In the genomic region with DNA sequence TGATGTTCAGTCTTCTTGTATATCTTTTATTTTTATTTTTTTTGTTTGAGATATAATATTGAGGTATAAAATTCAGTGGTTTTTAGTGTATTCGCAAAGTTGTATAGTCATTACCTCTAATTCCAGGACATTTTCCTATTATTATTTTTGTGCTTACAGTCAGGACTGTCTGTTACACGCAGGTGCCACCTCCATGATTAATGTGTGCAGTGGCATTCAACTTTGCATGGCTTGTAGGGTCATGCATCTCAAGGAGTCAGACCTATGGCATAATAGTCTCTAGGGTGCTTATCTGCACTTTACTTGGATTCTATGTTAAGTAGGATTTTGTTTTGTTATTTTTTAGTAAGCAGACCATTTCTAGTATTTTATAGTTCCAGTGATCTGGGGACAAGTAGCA, we compare ENCODE assay signal across 8 cellular contexts. TPM values are rescaled to one million over a fixed set of nuclear protein-coding genes. Genes with fewer than 3 reads are reported as not detected.
A peak's percentile ranks its signal among the peaks of the same experiment; 100 is the strongest.
DNase-seq lines count a peak whose midpoint lies in the region; ATAC-seq, FAIRE-seq and TF ChIP-seq lines count a peak whose summit lies in the region.

No MANE protein-coding gene starts in this region.

- H3K27me3 ChIP-seq in A673 (replicated peaks; ENCODE audit: insufficient read depth, low read depth, low read length, poor library complexity) = no peaks in the 10 kb centered on the region
- H3K27me3 ChIP-seq in HUES48 (ENCODE audit: control insufficient read depth, insufficient read depth, low read length) = no peaks in the 10 kb centered on the region
- no peaks in the 10 kb centered on the region for H3K27me3 ChIP-seq in bronchial epithelial cell (ENCODE audit: control insufficient read depth, insufficient read depth, low read length)
- no peaks in the 10 kb centered on the region for H3K27me3 ChIP-seq in mucosa of rectum (ENCODE audit: control insufficient read depth in 2 of 2, insufficient read depth in 2 of 2, low read length in 2 of 2)

- in situ Hi-C loops in G401 (cut with HindIII; ENCODE audit: low sequenced_read_pairs) = no loop called here

- H3K4me1 ChIP-seq in A673 (ENCODE audit: insufficient read depth, low read length, poor library complexity, severe bottlenecking) (no peaks in the 10 kb centered on the region), HUES48 (ENCODE audit: control insufficient read depth, insufficient read depth, low read length) (peaks cover 5% of the 10 kb centered on the region; the same call in 1 of the 2 replicates), mucosa of rectum (ENCODE audit: control insufficient read depth in 2 of 2, insufficient read depth in 2 of 2, low read length in 2 of 2) (peaks cover 5 to 9% of the 10 kb centered on the region in 2 donors)

- CTCF ChIA-PET in A673 (lab: Charles Lee) = no interaction called here

- H3K4me3 ChIP-seq in A673 (ENCODE audit: low read depth, low read length, poor library complexity, severe bottlenecking) = peak overlapping the region; percentile 99
- peak overlapping the region; percentile 97 for H3K4me3 ChIP-seq in HUES48 (ENCODE audit: low read depth, low read length)
- peak overlapping the region; percentile 90 for H3K4me3 ChIP-seq in bronchial epithelial cell (ENCODE audit: low read depth, low read length)
- H3K4me3 ChIP-seq in mucosa of rectum (ENCODE audit: low read length in 2 of 2) = peak overlapping the region; percentile 93 to 98

- peaks cover 33% of the 10 kb centered on the region for H3K36me3 ChIP-seq in A673 (ENCODE audit: insufficient read depth, low read length, poor library complexity, severe bottlenecking)
- H3K36me3 ChIP-seq in HUES48 (ENCODE audit: control insufficient read depth, insufficient read depth, low read length) = peaks cover 42% of the 10 kb centered on the region
- peaks cover 7% of the 10 kb centered on the region for H3K36me3 ChIP-seq in bronchial epithelial cell (ENCODE audit: control insufficient read depth, insufficient read depth, low read length)
- peaks cover 21% of the 10 kb centered on the region in 2 donors for H3K36me3 ChIP-seq in mucosa of rectum (ENCODE audit: control insufficient read depth in 2 of 2, insufficient read depth in 2 of 2, low read length in 2 of 2)

- intact Hi-C loops in A673 (cut with micrococcal nuclease; ENCODE audit: unreplicated experiment) = no loop called here

- TSS peak; percentile 53 for BruUV-seq in A673 (replicated peaks; lab: Mats Ljungman, UMichigan)

- DNase-seq in A673 (ENCODE audit: low spot score) = no peak
- DNase-seq in bronchial epithelial cell (ENCODE audit: low read depth) = peak; percentile 65
- DNase-seq in DMS 273 treated with DMSO at 0.1 percent for 48 hours (lab: John Stamatoyannopoulos, UW) = no peak
- DNase-seq in G401 (ENCODE audit: low spot score) = no peak

- H3K9me3 ChIP-seq in A673 (ENCODE audit: low read depth, low read length, poor library complexity, severe bottlenecking) (no peaks in the 10 kb centered on the region), HUES48 (ENCODE audit: control insufficient read depth, insufficient read depth, low read length) (no peaks in the 10 kb centered on the region), mucosa of rectum (ENCODE audit: control insufficient read depth in 2 of 2, low read length in 2 of 2) (no peaks in the 10 kb centered on the region)

- H3K9ac ChIP-seq in HUES48 (ENCODE audit: low read depth, low read length) = no peak overlapping the region
- peak overlapping the region; percentile 94 to 96 for H3K9ac ChIP-seq in mucosa of rectum (ENCODE audit: low read depth in 1 of 2, low read length in 2 of 2)

- FAIRE-seq in bronchial epithelial cell (lab: Jason Lieb, UNC) = no peak

- POLR2A ChIA-PET in A673 (lab: Charles Lee; ENCODE audit: low non-redundant PET) = no interaction called here

- H3K27ac ChIP-seq in A673 (ENCODE audit: low read depth, low read length, poor library complexity, severe bottlenecking) (no peak overlapping the region), HUES48 (ENCODE audit: low read depth, low read length) (no peak overlapping the region), mucosa of rectum (ENCODE audit: low read depth in 2 of 2, low read length in 2 of 2) (no peak overlapping the region)

- ATAC-seq in GM21367 (IDR thresholded peaks at IDR 0.05; ENCODE audit: unreplicated experiment) (no peak), HG03095 (IDR thresholded peaks at IDR 0.05; ENCODE audit: unreplicated experiment) (no peak)

- no peak for TF ChIP-seq CTCF in A673 (conservative IDR thresholded peaks at IDR 0.05; ENCODE audit: low read depth, low read length)
- no peak for TF ChIP-seq CTCF in bronchial epithelial cell (IDR thresholded peaks at IDR 0.05; ENCODE audit: insufficient read depth, low read length, severe bottlenecking)

RNA-seq across cellular contexts. Expression of a gene that starts 1.0 kb away (rescaled TPM):
- total RNA-seq in A673 (2021) = 45.9 and 49.3 TPM in 2 replicates
- total RNA-seq in bronchial epithelial cell = 16.8 and 24.7 TPM in 2 replicates
- total RNA-seq in G401 (2014; rRNA removed; shearing (Covaris generic)) = 16.7 and 34.0 TPM in 2 replicates

RNA-seq across cellular contexts. Expression of a gene that starts 56.7 kb away (rescaled TPM):
- 1,137 and 1,198 TPM in 2 replicates for total RNA-seq in A673 (2021)
- 384 and 624 TPM in 2 replicates for total RNA-seq in bronchial epithelial cell
- 592 and 772 TPM in 2 replicates for total RNA-seq in G401 (2014; rRNA removed; shearing (Covaris generic))

RNA-seq across cellular contexts. Expression of a gene that starts 58.5 kb away (rescaled TPM):
- total RNA-seq in A673 (2021) = 0.26 and 0.81 TPM in 2 replicates
- total RNA-seq in bronchial epithelial cell = 0.26 and 0.51 TPM in 2 replicates
- total RNA-seq in G401 (2014; rRNA removed; shearing (Covaris generic)) = 3.9 and 4.1 TPM in 2 replicates
